Comparison of ENCODE assay signal across 1 cellular context in the genomic region with DNA sequence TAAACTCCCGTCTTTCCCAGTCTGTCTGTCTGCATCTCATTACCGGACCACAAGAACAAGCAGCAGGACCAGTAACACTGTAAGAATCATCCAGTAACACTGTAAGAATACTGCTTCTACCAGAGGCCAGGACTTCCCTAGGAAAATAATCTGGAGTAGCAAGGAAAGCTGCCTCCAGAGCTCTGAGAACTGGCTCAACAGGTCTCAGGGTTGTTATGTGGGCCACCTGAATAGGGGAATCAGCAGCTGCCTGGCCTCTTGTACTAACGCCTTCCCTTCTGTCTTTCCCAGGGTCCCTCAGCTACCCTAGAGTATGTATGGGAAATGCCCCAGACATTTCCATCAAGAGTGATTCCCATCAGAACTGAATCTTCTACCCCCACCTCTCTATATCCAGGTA.
TF ChIP-seq lines count a peak whose summit lies in the region.

No MANE protein-coding gene starts in this region.

TF ChIP-seq in GM23338, 12 proteins besides CTCF, POLR2A, EP300 and RAD21:
- no peak for TF ChIP-seq EZH2phosphoT487 (IDR thresholded peaks at IDR 0.05; ENCODE audit: unreplicated experiment)
- TF ChIP-seq ZNF331 (CRISPR knock-in tag; IDR thresholded peaks at IDR 0.05; ENCODE audit: low read depth): no peak
- TF ChIP-seq, protein P1, sequence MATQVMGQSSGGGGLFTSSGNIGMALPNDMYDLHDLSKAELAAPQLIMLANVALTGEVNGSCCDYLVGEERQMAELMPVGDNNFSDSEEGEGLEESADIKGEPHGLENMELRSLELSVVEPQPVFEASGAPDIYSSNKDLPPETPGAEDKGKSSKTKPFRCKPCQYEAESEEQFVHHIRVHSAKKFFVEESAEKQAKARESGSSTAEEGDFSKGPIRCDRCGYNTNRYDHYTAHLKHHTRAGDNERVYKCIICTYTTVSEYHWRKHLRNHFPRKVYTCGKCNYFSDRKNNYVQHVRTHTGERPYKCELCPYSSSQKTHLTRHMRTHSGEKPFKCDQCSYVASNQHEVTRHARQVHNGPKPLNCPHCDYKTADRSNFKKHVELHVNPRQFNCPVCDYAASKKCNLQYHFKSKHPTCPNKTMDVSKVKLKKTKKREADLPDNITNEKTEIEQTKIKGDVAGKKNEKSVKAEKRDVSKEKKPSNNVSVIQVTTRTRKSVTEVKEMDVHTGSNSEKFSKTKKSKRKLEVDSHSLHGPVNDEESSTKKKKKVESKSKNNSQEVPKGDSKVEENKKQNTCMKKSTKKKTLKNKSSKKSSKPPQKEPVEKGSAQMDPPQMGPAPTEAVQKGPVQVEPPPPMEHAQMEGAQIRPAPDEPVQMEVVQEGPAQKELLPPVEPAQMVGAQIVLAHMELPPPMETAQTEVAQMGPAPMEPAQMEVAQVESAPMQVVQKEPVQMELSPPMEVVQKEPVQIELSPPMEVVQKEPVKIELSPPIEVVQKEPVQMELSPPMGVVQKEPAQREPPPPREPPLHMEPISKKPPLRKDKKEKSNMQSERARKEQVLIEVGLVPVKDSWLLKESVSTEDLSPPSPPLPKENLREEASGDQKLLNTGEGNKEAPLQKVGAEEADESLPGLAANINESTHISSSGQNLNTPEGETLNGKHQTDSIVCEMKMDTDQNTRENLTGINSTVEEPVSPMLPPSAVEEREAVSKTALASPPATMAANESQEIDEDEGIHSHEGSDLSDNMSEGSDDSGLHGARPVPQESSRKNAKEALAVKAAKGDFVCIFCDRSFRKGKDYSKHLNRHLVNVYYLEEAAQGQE (IDR thresholded peaks at IDR 0.05; ENCODE audit: unreplicated experiment): no peak
- TF ChIP-seq, protein P2, sequence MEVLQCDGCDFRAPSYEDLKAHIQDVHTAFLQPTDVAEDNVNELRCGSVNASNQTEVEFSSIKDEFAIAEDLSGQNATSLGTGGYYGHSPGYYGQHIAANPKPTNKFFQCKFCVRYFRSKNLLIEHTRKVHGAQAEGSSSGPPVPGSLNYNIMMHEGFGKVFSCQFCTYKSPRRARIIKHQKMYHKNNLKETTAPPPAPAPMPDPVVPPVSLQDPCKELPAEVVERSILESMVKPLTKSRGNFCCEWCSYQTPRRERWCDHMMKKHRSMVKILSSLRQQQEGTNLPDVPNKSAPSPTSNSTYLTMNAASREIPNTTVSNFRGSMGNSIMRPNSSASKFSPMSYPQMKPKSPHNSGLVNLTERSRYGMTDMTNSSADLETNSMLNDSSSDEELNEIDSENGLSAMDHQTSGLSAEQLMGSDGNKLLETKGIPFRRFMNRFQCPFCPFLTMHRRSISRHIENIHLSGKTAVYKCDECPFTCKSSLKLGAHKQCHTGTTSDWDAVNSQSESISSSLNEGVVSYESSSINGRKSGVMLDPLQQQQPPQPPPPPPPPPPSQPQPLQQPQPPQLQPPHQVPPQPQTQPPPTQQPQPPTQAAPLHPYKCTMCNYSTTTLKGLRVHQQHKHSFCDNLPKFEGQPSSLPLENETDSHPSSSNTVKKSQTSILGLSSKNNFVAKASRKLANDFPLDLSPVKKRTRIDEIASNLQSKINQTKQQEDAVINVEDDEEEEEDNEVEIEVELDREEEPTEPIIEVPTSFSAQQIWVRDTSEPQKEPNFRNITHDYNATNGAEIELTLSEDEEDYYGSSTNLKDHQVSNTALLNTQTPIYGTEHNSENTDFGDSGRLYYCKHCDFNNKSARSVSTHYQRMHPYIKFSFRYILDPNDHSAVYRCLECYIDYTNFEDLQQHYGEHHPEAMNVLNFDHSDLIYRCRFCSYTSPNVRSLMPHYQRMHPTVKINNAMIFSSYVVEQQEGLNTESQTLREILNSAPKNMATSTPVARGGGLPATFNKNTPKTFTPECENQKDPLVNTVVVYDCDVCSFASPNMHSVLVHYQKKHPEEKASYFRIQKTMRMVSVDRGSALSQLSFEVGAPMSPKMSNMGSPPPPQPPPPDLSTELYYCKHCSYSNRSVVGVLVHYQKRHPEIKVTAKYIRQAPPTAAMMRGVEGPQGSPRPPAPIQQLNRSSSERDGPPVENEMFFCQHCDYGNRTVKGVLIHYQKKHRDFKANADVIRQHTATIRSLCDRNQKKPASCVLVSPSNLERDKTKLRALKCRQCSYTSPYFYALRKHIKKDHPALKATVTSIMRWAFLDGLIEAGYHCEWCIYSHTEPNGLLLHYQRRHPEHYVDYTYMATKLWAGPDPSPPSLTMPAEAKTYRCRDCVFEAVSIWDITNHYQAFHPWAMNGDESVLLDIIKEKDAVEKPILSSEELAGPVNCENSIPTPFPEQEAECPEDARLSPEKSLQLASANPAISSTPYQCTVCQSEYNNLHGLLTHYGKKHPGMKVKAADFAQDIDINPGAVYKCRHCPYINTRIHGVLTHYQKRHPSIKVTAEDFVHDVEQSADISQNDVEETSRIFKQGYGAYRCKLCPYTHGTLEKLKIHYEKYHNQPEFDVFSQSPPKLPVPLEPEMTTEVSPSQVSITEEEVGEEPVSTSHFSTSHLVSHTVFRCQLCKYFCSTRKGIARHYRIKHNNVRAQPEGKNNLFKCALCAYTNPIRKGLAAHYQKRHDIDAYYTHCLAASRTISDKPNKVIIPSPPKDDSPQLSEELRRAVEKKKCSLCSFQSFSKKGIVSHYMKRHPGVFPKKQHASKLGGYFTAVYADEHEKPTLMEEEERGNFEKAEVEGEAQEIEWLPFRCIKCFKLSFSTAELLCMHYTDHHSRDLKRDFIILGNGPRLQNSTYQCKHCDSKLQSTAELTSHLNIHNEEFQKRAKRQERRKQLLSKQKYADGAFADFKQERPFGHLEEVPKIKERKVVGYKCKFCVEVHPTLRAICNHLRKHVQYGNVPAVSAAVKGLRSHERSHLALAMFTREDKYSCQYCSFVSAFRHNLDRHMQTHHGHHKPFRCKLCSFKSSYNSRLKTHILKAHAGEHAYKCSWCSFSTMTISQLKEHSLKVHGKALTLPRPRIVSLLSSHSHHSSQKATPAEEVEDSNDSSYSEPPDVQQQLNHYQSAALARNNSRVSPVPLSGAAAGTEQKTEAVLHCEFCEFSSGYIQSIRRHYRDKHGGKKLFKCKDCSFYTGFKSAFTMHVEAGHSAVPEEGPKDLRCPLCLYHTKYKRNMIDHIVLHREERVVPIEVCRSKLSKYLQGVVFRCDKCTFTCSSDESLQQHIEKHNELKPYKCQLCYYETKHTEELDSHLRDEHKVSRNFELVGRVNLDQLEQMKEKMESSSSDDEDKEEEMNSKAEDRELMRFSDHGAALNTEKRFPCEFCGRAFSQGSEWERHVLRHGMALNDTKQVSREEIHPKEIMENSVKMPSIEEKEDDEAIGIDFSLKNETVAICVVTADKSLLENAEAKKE (CRISPR knock-in tag; IDR thresholded peaks at IDR 0.05): no peak
- TF ChIP-seq EZH2 (IDR thresholded peaks at IDR 0.05; ENCODE audit: low read depth, unreplicated experiment): no peak
- no peak for TF ChIP-seq STAT1 (IDR thresholded peaks at IDR 0.05; ENCODE audit: unreplicated experiment)
- no peak for TF ChIP-seq JUNB (IDR thresholded peaks at IDR 0.05; ENCODE audit: unreplicated experiment)
- TF ChIP-seq, protein P3, sequence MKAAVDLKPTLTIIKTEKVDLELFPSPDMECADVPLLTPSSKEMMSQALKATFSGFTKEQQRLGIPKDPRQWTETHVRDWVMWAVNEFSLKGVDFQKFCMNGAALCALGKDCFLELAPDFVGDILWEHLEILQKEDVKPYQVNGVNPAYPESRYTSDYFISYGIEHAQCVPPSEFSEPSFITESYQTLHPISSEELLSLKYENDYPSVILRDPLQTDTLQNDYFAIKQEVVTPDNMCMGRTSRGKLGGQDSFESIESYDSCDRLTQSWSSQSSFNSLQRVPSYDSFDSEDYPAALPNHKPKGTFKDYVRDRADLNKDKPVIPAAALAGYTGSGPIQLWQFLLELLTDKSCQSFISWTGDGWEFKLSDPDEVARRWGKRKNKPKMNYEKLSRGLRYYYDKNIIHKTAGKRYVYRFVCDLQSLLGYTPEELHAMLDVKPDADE (IDR thresholded peaks at IDR 0.05): no peak
- no peak for TF ChIP-seq CREB1 (CRISPR knock-in tag; IDR thresholded peaks at IDR 0.05; ENCODE audit: low read depth)
- TF ChIP-seq ZNF114 (CRISPR knock-in tag; IDR thresholded peaks at IDR 0.05): no peak
- TF ChIP-seq POLR2AphosphoS5 (IDR thresholded peaks at IDR 0.05; ENCODE audit: low read depth): no peak
- TF ChIP-seq NANOG (IDR thresholded peaks at IDR 0.05; ENCODE audit: borderline replicate concordance): no peak
TF ChIP-seq in GM23338: peak in this region for 0.
